1 cellular context compared by ENCODE assay signal in genomic region chr9:17906841-17907779, GRCh38.
TF ChIP-seq lines count a peak whose summit lies in the region.

No MANE protein-coding gene starts in this region.

TF ChIP-seq in WTC11, 78 proteins besides CTCF, POLR2A, EP300 and RAD21 (continued from another document):
- TF ChIP-seq AFF4 (CRISPR knock-in tag; IDR thresholded peaks at IDR 0.05; ENCODE audit: borderline replicate concordance), result no peak
